8 cellular contexts compared by ENCODE assay signal in the genomic region with DNA sequence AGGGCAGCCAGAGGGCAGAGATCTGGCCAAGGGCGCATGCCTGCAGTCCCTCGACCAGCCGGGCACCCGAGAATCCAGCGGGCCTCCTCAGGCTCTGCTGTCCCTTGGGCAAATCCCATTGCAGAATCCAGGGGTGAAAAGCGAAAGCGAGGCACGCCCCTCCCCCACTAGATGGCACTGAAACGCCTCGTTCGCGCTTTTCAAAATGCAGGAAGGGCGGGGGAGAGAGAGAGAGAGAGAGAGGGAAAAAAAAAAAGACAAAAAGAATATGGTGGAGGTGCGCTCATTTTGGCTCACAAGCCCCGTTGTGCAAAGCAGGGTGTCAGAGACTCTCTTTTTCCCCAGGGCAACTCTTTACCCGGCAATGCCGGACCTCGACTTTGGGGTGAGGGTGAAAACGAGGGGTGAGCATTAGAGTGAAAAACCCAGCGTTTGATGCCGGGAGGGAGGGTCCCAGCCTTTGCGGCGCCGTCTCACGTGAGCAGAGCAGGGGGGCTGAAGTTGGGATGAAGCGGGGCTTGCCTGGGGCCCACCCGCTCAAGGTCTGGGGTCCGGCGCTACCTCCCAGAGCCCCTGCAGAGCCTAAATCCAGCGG. TPM values are rescaled to one million over a fixed set of nuclear protein-coding genes. Genes with fewer than 3 reads are reported as not detected.
DNase-seq lines count a peak whose midpoint lies in the region; ATAC-seq and TF ChIP-seq lines count a peak whose summit lies in the region.

No MANE protein-coding gene starts in this region.

- ATAC-seq in activated T-cell treated with anti-CD3 and anti-CD28 coated beads, Interleukin-2, amount 50 U/mL, for 72 hours (replicated peaks in 1 of 2), result peak; percentile 3 to 8
- no peak for ATAC-seq in foreskin keratinocyte
- no peak for ATAC-seq in GM21367 (IDR thresholded peaks at IDR 0.05; ENCODE audit: unreplicated experiment)

- peaks cover 44% of the 10 kb centered on the region for H3K27me3 Mint-ChIP-seq in activated T-cell treated with anti-CD3 and anti-CD28 coated beads, Interleukin-2, amount 50 U/mL, for 72 hours (ENCODE audit: low read depth)

- H3K4me1 ChIP-seq in foreskin keratinocyte (no peaks in the 10 kb centered on the region), neuron (ENCODE audit: insufficient read depth, low read length) (peaks cover 32% of the 10 kb centered on the region), uterus (peaks cover 0 to 5% of the 10 kb centered on the region in 2 donors)

- no peak overlapping the region for H3K27ac ChIP-seq in foreskin keratinocyte
- no peak overlapping the region for H3K27ac ChIP-seq in uterus

- intact Hi-C loops in uterus (cut with DNase I; ENCODE audit: low total_unique reads), result no loop called here

- H3K4me3 Mint-ChIP-seq in activated T-cell treated with anti-CD3 and anti-CD28 coated beads, Interleukin-2, amount 50 U/mL, for 72 hours, result peak overlapping the region; percentile 86 to 92

- peak; percentile 25 for TF ChIP-seq CTCF in foreskin keratinocyte (conservative IDR thresholded peaks at IDR 0.05)
- TF ChIP-seq CTCF in uterus (IDR thresholded peaks at IDR 0.05), result peak in 1 of 4 experiments; percentile 17

- DNase-seq in NCI-H2081 (lab: John Stamatoyannopoulos, UW) (peak; percentile 89 to 90), NCI-H2081 treated with DMSO at 0.1 percent for 48 hours (lab: John Stamatoyannopoulos, UW) (no peak), NCI-H510A treated with DMSO at 0.1 percent for 48 hours (lab: John Stamatoyannopoulos, UW) (peak; percentile 46), foreskin keratinocyte (no peak), uterus (peak; percentile 23 to 42)
- DNase-seq in activated T-cell treated with anti-CD3 and anti-CD28 coated beads, Interleukin-2, amount 50 U/mL, for 72 hours, result peak; percentile 58 to 72

- H3K4me3 ChIP-seq in neuron (ENCODE audit: low read length), result peak overlapping the region; percentile 97
- peak overlapping the region; percentile 39 to 54 for H3K4me3 ChIP-seq in uterus

- H3K36me3 Mint-ChIP-seq in activated T-cell treated with anti-CD3 and anti-CD28 coated beads, Interleukin-2, amount 50 U/mL, for 72 hours (ENCODE audit: insufficient read depth in 2 of 2), result peaks cover 0 to 3% of the 10 kb centered on the region in 2 donors

- H3K27me3 ChIP-seq in foreskin keratinocyte, result peaks cover 73% of the 10 kb centered on the region
- peaks cover 10% of the 10 kb centered on the region for H3K27me3 ChIP-seq in neuron (ENCODE audit: insufficient read depth, low read length)
- H3K27me3 ChIP-seq in uterus, result peaks cover 0 to 7% of the 10 kb centered on the region in 2 donors

- no peak overlapping the region for H3K27ac Mint-ChIP-seq in activated T-cell treated with anti-CD3 and anti-CD28 coated beads, Interleukin-2, amount 50 U/mL, for 72 hours

- H2AFZ ChIP-seq in neuron (ENCODE audit: low read depth, low read length), result peak overlapping the region; percentile 97

- H3K9me3 ChIP-seq in neuron (ENCODE audit: low read length), result no peaks in the 10 kb centered on the region
- no peaks in the 10 kb centered on the region for H3K9me3 ChIP-seq in uterus

- H3K9me3 Mint-ChIP-seq in activated T-cell treated with anti-CD3 and anti-CD28 coated beads, Interleukin-2, amount 50 U/mL, for 72 hours, result no peaks in the 10 kb centered on the region

- no peak for TF ChIP-seq POLR2A in uterus (IDR thresholded peaks at IDR 0.05)

- peaks cover 15% of the 10 kb centered on the region for H3K4me1 Mint-ChIP-seq in activated T-cell treated with anti-CD3 and anti-CD28 coated beads, Interleukin-2, amount 50 U/mL, for 72 hours (ENCODE audit: low read depth)

- H3K36me3 ChIP-seq in neuron (ENCODE audit: insufficient read depth, low read length) (no peaks in the 10 kb centered on the region), uterus (no peaks in the 10 kb centered on the region)

RNA-seq across cellular contexts. Expression of a gene that starts 2.5 kb away (rescaled TPM):
- total RNA-seq in activated T-cell treated with anti-CD3 and anti-CD28 coated beads, Interleukin-2, amount 50 U/mL, for 72 hours, result 1 to 10 TPM; 1.0 to 1.4 TPM
- not detected in 2 replicates for total RNA-seq in foreskin keratinocyte
- not detected in 2 replicates for polyA plus RNA-seq in foreskin keratinocyte
- total RNA-seq in uterus, result 1 to 10 TPM in 1 of 4 donors, under 1 TPM in 1, not detected in 2; 0.76 to 3.0 TPM

RNA-seq across cellular contexts. Expression of a gene that starts 56.6 kb away (rescaled TPM):
- 10 to 100 TPM; 87.6 to 96.0 TPM for total RNA-seq in activated T-cell treated with anti-CD3 and anti-CD28 coated beads, Interleukin-2, amount 50 U/mL, for 72 hours
- total RNA-seq in foreskin keratinocyte, result 76.0 and 95.4 TPM in 2 replicates
- polyA plus RNA-seq in foreskin keratinocyte, result 106 and 131 TPM in 2 replicates
- total RNA-seq in uterus, result 10 to 100 TPM in 3 of 4 donors, 1 to 10 TPM in 1; 8.8 to 28.7 (median 16.9) TPM

Comparison
In these comparisons a context has a peak if more than half of its experiments do, and no peak if none do; other contexts are left out.
1. DNase-seq: peak in NCI-H2081 (2 of 2), NCI-H510A treated with DMSO at 0.1 percent for 48 hours (single experiment), activated T-cell treated with anti-CD3 and anti-CD28 coated beads, Interleukin-2, amount 50 U/mL, for 72 hours (2 of 2) and uterus (2 of 2); none in NCI-H2081 treated with DMSO at 0.1 percent for 48 hours (single experiment) and foreskin keratinocyte (0 of 2).
2. ATAC-seq: peak in activated T-cell treated with anti-CD3 and anti-CD28 coated beads, Interleukin-2, amount 50 U/mL, for 72 hours (2 of 2); none in foreskin keratinocyte (single experiment) and GM21367 (single experiment).